Comparison of ENCODE assay signal across 1 cellular context in genomic region chr11:134464196-134464595, GRCh38.
TF ChIP-seq lines count a peak whose summit lies in the region.

No MANE protein-coding gene starts in this region.

TF ChIP-seq in GM23338, 12 proteins besides CTCF, POLR2A, EP300 and RAD21 (continued from another document):
- TF ChIP-seq ZNF462 (CRISPR knock-in tag; IDR thresholded peaks at IDR 0.05): no peak
- TF ChIP-seq ETS1 (IDR thresholded peaks at IDR 0.05): no peak
- no peak for TF ChIP-seq STAT1 (IDR thresholded peaks at IDR 0.05; ENCODE audit: unreplicated experiment)
